ENCODE assay signal across 1 cellular context in the genomic region with DNA sequence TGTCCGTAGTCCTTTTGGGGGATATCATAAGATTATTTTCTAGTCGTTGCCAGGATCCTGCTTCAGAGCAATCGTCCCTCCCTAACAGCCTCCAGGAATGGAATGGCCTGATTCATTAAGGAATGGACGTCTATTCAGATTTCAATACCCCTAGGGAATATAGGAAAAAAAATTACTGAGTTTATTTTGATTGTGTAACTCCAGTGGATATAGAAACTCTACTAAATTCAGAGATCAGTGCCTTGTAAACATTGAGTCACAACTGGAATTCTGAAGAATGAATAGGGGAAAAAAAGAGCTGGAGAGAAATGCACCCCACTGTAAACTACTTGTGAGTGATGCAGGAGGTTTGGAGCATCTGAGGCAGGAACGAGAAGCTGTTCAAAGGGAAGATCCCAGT.
TF ChIP-seq lines count a peak whose summit lies in the region.

No MANE protein-coding gene starts in this region.

TF ChIP-seq in A549, 52 proteins besides CTCF, POLR2A, EP300 and RAD21 (continued from another document):
- TF ChIP-seq, protein P1, sequence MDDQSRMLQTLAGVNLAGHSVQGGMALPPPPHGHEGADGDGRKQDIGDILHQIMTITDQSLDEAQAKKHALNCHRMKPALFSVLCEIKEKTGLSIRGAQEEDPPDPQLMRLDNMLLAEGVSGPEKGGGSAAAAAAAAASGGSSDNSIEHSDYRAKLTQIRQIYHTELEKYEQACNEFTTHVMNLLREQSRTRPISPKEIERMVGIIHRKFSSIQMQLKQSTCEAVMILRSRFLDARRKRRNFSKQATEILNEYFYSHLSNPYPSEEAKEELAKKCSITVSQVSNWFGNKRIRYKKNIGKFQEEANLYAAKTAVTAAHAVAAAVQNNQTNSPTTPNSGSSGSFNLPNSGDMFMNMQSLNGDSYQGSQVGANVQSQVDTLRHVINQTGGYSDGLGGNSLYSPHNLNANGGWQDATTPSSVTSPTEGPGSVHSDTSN (IDR thresholded peaks at IDR 0.05): no peak
- peak; percentile 71; the same call in 1 of the 2 replicates for TF ChIP-seq GATA3 (IDR thresholded peaks at IDR 0.05; ENCODE audit: borderline replicate concordance)
- no peak for TF ChIP-seq RARB (CRISPR knock-in tag; IDR thresholded peaks at IDR 0.05)
- no peak for TF ChIP-seq CHD2 (IDR thresholded peaks at IDR 0.05; ENCODE audit: low read length, partially characterized antibody)
- TF ChIP-seq JUN (IDR thresholded peaks at IDR 0.05): peak in 1 of 2 experiments; percentile 61; a peak in 2 of 5 replicates
- no peak for TF ChIP-seq KDM5A (IDR thresholded peaks at IDR 0.05)
- TF ChIP-seq, protein P2, sequence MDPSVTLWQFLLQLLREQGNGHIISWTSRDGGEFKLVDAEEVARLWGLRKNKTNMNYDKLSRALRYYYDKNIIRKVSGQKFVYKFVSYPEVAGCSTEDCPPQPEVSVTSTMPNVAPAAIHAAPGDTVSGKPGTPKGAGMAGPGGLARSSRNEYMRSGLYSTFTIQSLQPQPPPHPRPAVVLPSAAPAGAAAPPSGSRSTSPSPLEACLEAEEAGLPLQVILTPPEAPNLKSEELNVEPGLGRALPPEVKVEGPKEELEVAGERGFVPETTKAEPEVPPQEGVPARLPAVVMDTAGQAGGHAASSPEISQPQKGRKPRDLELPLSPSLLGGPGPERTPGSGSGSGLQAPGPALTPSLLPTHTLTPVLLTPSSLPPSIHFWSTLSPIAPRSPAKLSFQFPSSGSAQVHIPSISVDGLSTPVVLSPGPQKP (IDR thresholded peaks at IDR 0.05; ENCODE audit: low read depth, low read length): no peak
- TF ChIP-seq NPAS2 (CRISPR knock-in tag; IDR thresholded peaks at IDR 0.05; ENCODE audit: borderline replicate concordance): no peak
- TF ChIP-seq EHMT2 (IDR thresholded peaks at IDR 0.05; ENCODE audit: low read depth): no peak
- peak; percentile 47; the same call in 2 of the 3 replicates for TF ChIP-seq SMC3 (IDR thresholded peaks at IDR 0.05)
- no peak for TF ChIP-seq BHLHE40 (IDR thresholded peaks at IDR 0.05; ENCODE audit: low read depth, low read length)
- TF ChIP-seq, protein P3, sequence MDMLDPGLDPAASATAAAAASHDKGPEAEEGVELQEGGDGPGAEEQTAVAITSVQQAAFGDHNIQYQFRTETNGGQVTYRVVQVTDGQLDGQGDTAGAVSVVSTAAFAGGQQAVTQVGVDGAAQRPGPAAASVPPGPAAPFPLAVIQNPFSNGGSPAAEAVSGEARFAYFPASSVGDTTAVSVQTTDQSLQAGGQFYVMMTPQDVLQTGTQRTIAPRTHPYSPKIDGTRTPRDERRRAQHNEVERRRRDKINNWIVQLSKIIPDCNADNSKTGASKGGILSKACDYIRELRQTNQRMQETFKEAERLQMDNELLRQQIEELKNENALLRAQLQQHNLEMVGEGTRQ (IDR thresholded peaks at IDR 0.05): no peak
- peak; percentile 70 for TF ChIP-seq FOSL2 (IDR thresholded peaks at IDR 0.05)
- peak; percentile 76 for TF ChIP-seq FOSL2 (CRISPR knock-in tag; IDR thresholded peaks at IDR 0.05)
- no peak for TF ChIP-seq MAFK (IDR thresholded peaks at IDR 0.05; ENCODE audit: partially characterized antibody)
- no peak for TF ChIP-seq RFX5 (IDR thresholded peaks at IDR 0.05)
- no peak for TF ChIP-seq HEYL (CRISPR knock-in tag; IDR thresholded peaks at IDR 0.05)
- TF ChIP-seq, protein P4, sequence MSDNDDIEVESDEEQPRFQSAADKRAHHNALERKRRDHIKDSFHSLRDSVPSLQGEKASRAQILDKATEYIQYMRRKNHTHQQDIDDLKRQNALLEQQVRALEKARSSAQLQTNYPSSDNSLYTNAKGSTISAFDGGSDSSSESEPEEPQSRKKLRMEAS (IDR thresholded peaks at IDR 0.05): no peak
- TF ChIP-seq MAZ (IDR thresholded peaks at IDR 0.05; ENCODE audit: borderline replicate concordance, low read depth, low read length): no peak
- no peak for TF ChIP-seq SREBF2 (IDR thresholded peaks at IDR 0.05)
- TF ChIP-seq CEBPB (IDR thresholded peaks at IDR 0.05): peak; percentile 90 to 94
- no peak for TF ChIP-seq POLR2AphosphoS2 (conservative IDR thresholded peaks at IDR 0.05; ENCODE audit: low read length)
- no peak for TF ChIP-seq HOXA7 (CRISPR knock-in tag; IDR thresholded peaks at IDR 0.05)
- no peak for TF ChIP-seq ESRRA (IDR thresholded peaks at IDR 0.05; ENCODE audit: borderline replicate concordance, low read length)
- no peak for TF ChIP-seq ZFP36 (IDR thresholded peaks at IDR 0.05; ENCODE audit: borderline replicate concordance, partially characterized antibody)
- TF ChIP-seq ZSCAN20 (CRISPR knock-in tag; IDR thresholded peaks at IDR 0.05): no peak
- TF ChIP-seq TFCP2L1 (CRISPR knock-in tag; IDR thresholded peaks at IDR 0.05): no peak
TF ChIP-seq in A549: peak in this region for 8.
